ENCODE assay signal across 18 cellular contexts in the genomic region with DNA sequence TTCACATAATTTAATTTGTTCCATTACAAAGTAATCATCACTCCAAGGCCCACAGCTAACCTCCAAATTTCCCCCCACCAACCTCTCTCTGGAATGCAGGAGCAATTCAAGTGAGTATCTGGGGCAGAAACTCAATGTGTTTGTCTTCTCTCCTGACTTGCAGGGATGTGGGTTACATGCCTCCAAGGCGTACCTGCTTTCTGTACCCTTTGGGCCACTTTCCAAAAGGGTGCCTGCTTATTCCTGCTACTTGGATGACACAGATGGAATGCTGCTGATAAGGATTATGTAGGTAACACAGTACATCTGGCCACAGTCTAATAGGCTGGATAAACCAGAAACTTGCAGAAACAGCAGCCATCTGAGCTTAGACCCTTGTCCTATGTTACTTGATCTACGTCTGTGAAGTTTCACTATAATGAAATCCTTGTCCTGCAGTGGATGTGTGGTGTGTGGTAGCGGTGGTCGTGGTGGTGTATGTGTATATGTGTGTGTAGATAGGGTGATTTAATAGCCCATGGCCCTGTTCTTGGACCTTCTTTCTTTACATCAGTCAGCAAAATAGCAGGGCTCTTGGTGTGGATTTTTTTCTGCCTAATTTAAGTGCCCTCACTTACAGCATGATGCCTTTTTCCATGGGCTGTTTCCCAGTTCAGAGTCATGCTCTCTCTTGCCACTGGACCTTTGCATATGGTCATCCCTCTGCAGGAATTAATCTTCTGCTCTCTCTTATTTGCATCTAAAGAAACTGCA.
"Had no signal": no experiment of that assay in that cellular context is flagged by ENCODE, and none has a peak within 500 bp of the region (broad histone marks: within the 10 kb centered on the region; RNA-seq: fewer than 3 reads in every experiment).

No MANE protein-coding gene starts in this region.

- H3K9me3 Mint-ChIP-seq: activated naive CD4-positive, alpha-beta T cell treated with anti-CD3 and anti-CD28 coated beads for 36 hours; activated naive CD8-positive, alpha-beta T cell treated with anti-CD3 and anti-CD28 coated beads, Interleukin-2, amount 50 U/mL, for 24 hours; activated T-helper 17 cell treated with anti-CD3 and anti-CD28 coated beads, Interleukin-2, amount 50 U/mL, for 72 hours had no signal

- H3K27me3 ChIP-seq: breast epithelium had no signal

- H3K27ac ChIP-seq: breast epithelium, prostate gland had no signal

- H3K4me2 ChIP-seq: smooth muscle cell had no signal

- H3K4me3 ChIP-seq: breast epithelium, prostate gland, smooth muscle cell had no signal

- H3K9me3 ChIP-seq: breast epithelium, prostate gland had no signal

- H3K36me3 Mint-ChIP-seq: type B pancreatic cell had no signal

- ATAC-seq: activated naive CD8-positive, alpha-beta T cell treated with anti-CD3 and anti-CD28 coated beads, Interleukin-2, amount 50 U/mL, for 24 hours; activated T-helper 17 cell treated with anti-CD3 and anti-CD28 coated beads, Interleukin-2, amount 50 U/mL, for 72 hours; right cardiac atrium; stimulated activated naive CD8-positive, alpha-beta T cell treated with anti-CD3 and anti-CD28 coated beads, Interleukin-15, Interleukin-2, amounts not matched to agents 100 U/mL and 50 U/mL, for 24 hours had no signal

- H3K27ac Mint-ChIP-seq: activated naive CD4-positive, alpha-beta T cell treated with anti-CD3 and anti-CD28 coated beads for 36 hours; activated naive CD8-positive, alpha-beta T cell treated with anti-CD3 and anti-CD28 coated beads, Interleukin-2, amount 50 U/mL, for 24 hours; activated T-helper 17 cell treated with anti-CD3 and anti-CD28 coated beads, Interleukin-2, amount 50 U/mL, for 72 hours; type B pancreatic cell had no signal

- H3K4me1 Mint-ChIP-seq: activated naive CD8-positive, alpha-beta T cell treated with anti-CD3 and anti-CD28 coated beads, Interleukin-2, amount 50 U/mL, for 24 hours; activated T-helper 17 cell treated with anti-CD3 and anti-CD28 coated beads, Interleukin-2, amount 50 U/mL, for 72 hours had no signal

- H3K36me3 ChIP-seq: breast epithelium, prostate gland had no signal

- H3K4me3 Mint-ChIP-seq: activated naive CD4-positive, alpha-beta T cell treated with anti-CD3 and anti-CD28 coated beads for 36 hours; activated naive CD8-positive, alpha-beta T cell treated with anti-CD3 and anti-CD28 coated beads, Interleukin-2, amount 50 U/mL, for 24 hours; activated T-helper 17 cell treated with anti-CD3 and anti-CD28 coated beads, Interleukin-2, amount 50 U/mL, for 72 hours; type B pancreatic cell had no signal

- DNase-seq: activated CD4-positive, alpha-beta T cell treated with anti-CD3 and anti-CD28 coated beads, Interleukin-2, amount 50 U/mL, for 4 hours; activated CD4-positive, CD25-positive, alpha-beta regulatory T cell treated with anti-CD3 and anti-CD28 coated beads, Interleukin-2, amount 50 U/mL, for 72 hours; activated naive CD4-positive, alpha-beta T cell treated with anti-CD3 and anti-CD28 coated beads for 36 hours; activated naive CD8-positive, alpha-beta T cell treated with anti-CD3 and anti-CD28 coated beads, Interleukin-2, amount 50 U/mL, for 24 hours; activated T-cell treated with anti-CD3 and anti-CD28 coated beads for 4 hours; aorta; cerebellar nuclear complex; effector memory CD4-positive, alpha-beta T cell; foreskin fibroblast; kidney glomerular epithelial cell; mesendoderm; right cardiac atrium; stimulated activated naive CD8-positive, alpha-beta T cell treated with anti-CD3 and anti-CD28 coated beads, Interleukin-15, Interleukin-2, amounts not matched to agents 100 U/mL and 50 U/mL, for 24 hours had no signal

- H3K4me1 ChIP-seq: breast epithelium, prostate gland had no signal

- H3K27me3 Mint-ChIP-seq: activated T-helper 17 cell treated with anti-CD3 and anti-CD28 coated beads, Interleukin-2, amount 50 U/mL, for 72 hours; type B pancreatic cell had no signal
